2 cellular contexts compared by ENCODE assay signal in the genomic region with DNA sequence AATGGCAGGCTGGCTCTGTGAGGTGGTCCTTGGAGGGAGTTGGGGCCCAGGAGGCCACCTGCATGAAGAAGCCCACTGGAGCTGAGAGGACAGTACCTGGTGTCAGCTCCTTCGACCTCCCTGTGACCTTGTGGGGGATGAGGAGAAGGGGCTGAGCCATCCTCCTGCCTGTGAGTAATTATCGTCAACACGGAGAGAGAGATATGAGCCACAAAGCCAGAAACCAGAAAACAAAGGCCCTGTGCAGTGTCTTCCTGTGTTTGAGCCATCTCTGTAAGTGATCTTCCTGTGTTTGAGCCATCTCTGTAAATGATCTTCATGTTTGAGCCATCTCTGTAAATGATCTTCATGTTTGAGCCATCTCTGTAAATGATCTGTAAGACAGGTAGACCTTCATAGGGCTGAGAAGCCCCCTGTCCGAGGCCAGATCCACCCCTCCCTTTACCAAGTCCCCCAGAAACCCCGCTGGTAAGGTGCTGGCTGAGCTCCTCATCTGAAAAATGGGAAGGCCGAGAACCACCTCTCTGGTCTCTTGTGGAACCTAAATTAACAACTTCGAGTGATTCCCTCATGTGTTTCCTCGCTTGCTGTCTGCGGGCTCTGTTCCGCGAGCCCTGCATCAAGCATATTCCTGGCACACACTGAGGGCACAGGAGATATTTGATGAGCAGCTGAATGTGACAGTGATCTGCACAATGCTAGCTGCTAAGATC.
TF ChIP-seq lines count a peak whose summit lies in the region.

No MANE protein-coding gene starts in this region.

TF ChIP-seq in K562, 482 proteins besides CTCF, POLR2A, EP300 and RAD21 (continues in another document):
- TF ChIP-seq ATF2 (CRISPR knock-in tag; IDR thresholded peaks at IDR 0.05) = no peak
- TF ChIP-seq JUND (IDR thresholded peaks at IDR 0.05; ENCODE audit: borderline replicate concordance, low read depth, low read length) = 0 out of 2 replicates have a peak, but pooled peaks have one; percentile 32
- no peak; the same call in 2 of the 3 replicates for TF ChIP-seq JUND (tag; IDR thresholded peaks at IDR 0.05; ENCODE audit: borderline replicate concordance, low read depth, low read length)
- TF ChIP-seq HDAC1 (IDR thresholded peaks at IDR 0.05) = no peak
- TF ChIP-seq, protein P1, sequence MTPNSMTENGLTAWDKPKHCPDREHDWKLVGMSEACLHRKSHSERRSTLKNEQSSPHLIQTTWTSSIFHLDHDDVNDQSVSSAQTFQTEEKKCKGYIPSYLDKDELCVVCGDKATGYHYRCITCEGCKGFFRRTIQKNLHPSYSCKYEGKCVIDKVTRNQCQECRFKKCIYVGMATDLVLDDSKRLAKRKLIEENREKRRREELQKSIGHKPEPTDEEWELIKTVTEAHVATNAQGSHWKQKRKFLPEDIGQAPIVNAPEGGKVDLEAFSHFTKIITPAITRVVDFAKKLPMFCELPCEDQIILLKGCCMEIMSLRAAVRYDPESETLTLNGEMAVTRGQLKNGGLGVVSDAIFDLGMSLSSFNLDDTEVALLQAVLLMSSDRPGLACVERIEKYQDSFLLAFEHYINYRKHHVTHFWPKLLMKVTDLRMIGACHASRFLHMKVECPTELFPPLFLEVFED (CRISPR knock-in tag; conservative IDR thresholded peaks at IDR 0.05) = no peak
- TF ChIP-seq NR4A1 (CRISPR knock-in tag; IDR thresholded peaks at IDR 0.05) = no peak
- no peak for TF ChIP-seq NR4A1 (tag; IDR thresholded peaks at IDR 0.05)
- peak in 1 of 2 experiments; percentile 60; a peak in 1 of 4 replicates for TF ChIP-seq RCOR1 (IDR thresholded peaks at IDR 0.05; ENCODE audit: borderline replicate concordance in 1 of 2, low read depth in 2 of 2, low read length in 2 of 2)
- TF ChIP-seq CTBP1 (IDR thresholded peaks at IDR 0.05; ENCODE audit: borderline replicate concordance) = peak; percentile 77
- no peak for TF ChIP-seq ZNF140 (CRISPR knock-in tag; IDR thresholded peaks at IDR 0.05)
- peak; percentile 57; the same call in 1 of the 2 replicates for TF ChIP-seq SOX6 (IDR thresholded peaks at IDR 0.05)
- no peak for TF ChIP-seq SMARCE1 (IDR thresholded peaks at IDR 0.05)
- no peak for TF ChIP-seq KDM1A (IDR thresholded peaks at IDR 0.05)
- TF ChIP-seq ZEB2 (IDR thresholded peaks at IDR 0.05) = peak; percentile 23; the same call in 1 of the 2 replicates
- 0 out of 2 replicates have a peak, but pooled peaks have one; percentile 19 for TF ChIP-seq CBFA2T2 (conservative IDR thresholded peaks at IDR 0.05)
- no peak for TF ChIP-seq FOXJ2 (tag; IDR thresholded peaks at IDR 0.05)
- TF ChIP-seq ZNF165 (CRISPR knock-in tag; IDR thresholded peaks at IDR 0.05; ENCODE audit: borderline replicate concordance) = 0 out of 2 replicates have a peak, but pooled peaks have one; percentile 59
- TF ChIP-seq ZKSCAN8 (CRISPR knock-in tag; IDR thresholded peaks at IDR 0.05) = 0 out of 2 replicates have a peak, but pooled peaks have one; percentile 19
- TF ChIP-seq FOSL1 (tag; conservative IDR thresholded peaks at IDR 0.05) = peak; percentile 43
- no peak for TF ChIP-seq TOE1 (IDR thresholded peaks at IDR 0.05; ENCODE audit: borderline replicate concordance)
- TF ChIP-seq TOE1 (CRISPR knock-in tag; IDR thresholded peaks at IDR 0.05; ENCODE audit: borderline replicate concordance, low read depth) = no peak
- peak; percentile 11; the same call in 1 of the 2 replicates for TF ChIP-seq NR2F6 (CRISPR knock-in tag; IDR thresholded peaks at IDR 0.05)
- TF ChIP-seq TCF3 (CRISPR knock-in tag; IDR thresholded peaks at IDR 0.05) = peak; percentile 41; the same call in 1 of the 2 replicates
- TF ChIP-seq, protein P2, sequence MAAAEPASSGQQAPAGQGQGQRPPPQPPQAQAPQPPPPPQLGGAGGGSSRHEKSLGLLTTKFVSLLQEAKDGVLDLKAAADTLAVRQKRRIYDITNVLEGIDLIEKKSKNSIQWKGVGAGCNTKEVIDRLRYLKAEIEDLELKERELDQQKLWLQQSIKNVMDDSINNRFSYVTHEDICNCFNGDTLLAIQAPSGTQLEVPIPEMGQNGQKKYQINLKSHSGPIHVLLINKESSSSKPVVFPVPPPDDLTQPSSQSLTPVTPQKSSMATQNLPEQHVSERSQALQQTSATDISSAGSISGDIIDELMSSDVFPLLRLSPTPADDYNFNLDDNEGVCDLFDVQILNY (CRISPR knock-in tag; IDR thresholded peaks at IDR 0.05) = no peak
- TF ChIP-seq ESRRA (IDR thresholded peaks at IDR 0.05; ENCODE audit: borderline replicate concordance, low read depth) = peak; percentile 91
- TF ChIP-seq MYC (IDR thresholded peaks at IDR 0.05; ENCODE audit: low read depth, low read length) = no peak
- TF ChIP-seq MYC (CRISPR knock-in tag; IDR thresholded peaks at IDR 0.05; ENCODE audit: borderline replicate concordance, low read depth) = 0 out of 2 replicates have a peak, but pooled peaks have one; percentile 3
- no peak for TF ChIP-seq MTA1 (IDR thresholded peaks at IDR 0.05; ENCODE audit: borderline replicate concordance)
- TF ChIP-seq SMC3 (conservative IDR thresholded peaks at IDR 0.05; ENCODE audit: insufficient read depth, low read depth, low read length) = no peak

TF ChIP-seq in neural cell, 6 proteins besides CTCF, POLR2A, EP300 and RAD21 (continued from another document):
- TF ChIP-seq, protein P3, sequence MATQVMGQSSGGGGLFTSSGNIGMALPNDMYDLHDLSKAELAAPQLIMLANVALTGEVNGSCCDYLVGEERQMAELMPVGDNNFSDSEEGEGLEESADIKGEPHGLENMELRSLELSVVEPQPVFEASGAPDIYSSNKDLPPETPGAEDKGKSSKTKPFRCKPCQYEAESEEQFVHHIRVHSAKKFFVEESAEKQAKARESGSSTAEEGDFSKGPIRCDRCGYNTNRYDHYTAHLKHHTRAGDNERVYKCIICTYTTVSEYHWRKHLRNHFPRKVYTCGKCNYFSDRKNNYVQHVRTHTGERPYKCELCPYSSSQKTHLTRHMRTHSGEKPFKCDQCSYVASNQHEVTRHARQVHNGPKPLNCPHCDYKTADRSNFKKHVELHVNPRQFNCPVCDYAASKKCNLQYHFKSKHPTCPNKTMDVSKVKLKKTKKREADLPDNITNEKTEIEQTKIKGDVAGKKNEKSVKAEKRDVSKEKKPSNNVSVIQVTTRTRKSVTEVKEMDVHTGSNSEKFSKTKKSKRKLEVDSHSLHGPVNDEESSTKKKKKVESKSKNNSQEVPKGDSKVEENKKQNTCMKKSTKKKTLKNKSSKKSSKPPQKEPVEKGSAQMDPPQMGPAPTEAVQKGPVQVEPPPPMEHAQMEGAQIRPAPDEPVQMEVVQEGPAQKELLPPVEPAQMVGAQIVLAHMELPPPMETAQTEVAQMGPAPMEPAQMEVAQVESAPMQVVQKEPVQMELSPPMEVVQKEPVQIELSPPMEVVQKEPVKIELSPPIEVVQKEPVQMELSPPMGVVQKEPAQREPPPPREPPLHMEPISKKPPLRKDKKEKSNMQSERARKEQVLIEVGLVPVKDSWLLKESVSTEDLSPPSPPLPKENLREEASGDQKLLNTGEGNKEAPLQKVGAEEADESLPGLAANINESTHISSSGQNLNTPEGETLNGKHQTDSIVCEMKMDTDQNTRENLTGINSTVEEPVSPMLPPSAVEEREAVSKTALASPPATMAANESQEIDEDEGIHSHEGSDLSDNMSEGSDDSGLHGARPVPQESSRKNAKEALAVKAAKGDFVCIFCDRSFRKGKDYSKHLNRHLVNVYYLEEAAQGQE (IDR thresholded peaks at IDR 0.05; ENCODE audit: borderline replicate concordance) = no peak
